Comparison of ENCODE assay signal across 21 cellular contexts in the genomic region with DNA sequence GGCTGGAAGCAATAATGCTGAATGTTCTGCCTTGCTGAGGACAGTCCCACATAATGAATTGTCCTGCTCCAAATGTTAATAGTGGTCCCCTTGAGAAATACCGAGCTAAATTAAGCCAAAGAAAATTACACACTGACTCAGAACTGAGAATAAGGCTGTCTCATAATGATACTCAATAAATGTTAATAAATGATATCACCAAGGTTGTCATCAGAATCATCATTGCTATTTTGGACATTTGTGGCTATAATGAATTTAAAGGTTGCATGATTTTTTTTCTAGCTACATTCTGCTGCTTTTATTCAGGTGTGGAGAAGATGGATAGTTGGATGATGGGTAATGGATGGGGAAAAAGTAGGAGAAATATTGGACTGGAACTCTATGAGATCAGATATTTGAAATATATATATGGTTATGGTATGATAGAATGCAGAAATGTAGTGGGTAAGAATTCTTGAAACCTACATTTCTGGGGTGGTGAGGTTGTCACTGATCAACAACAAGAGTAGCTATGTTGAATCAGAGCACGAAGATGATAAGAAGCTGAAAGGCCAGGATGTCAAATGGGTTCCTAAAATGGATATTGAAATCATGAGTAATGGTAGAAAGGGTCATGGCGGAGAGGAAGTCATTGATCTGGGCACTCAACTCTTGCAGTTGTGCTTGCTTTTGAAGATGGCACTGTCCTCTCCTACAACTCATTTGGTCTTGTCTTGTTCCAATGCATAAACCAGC.
"Had no signal": no experiment of that assay in that cellular context is flagged by ENCODE, and none has a peak within 500 bp of the region (broad histone marks: within the 10 kb centered on the region; RNA-seq: fewer than 3 reads in every experiment).

No MANE protein-coding gene starts in this region.

- H3K4me1 Mint-ChIP-seq: activated CD8-positive, alpha-beta memory T cell treated with anti-CD3 and anti-CD28 coated beads, Interleukin-2, amount 10 ng/mL, durations not matched to agents 7 days and 5 days had no signal

- DNase-seq: activated CD4-positive, alpha-beta memory T cell treated with anti-CD3 and anti-CD28 coated beads for 36 hours; activated CD4-positive, alpha-beta T cell treated with anti-CD3 and anti-CD28 coated beads for 4 hours; activated CD8-positive, alpha-beta memory T cell treated with anti-CD3 and anti-CD28 coated beads, Interleukin-2, amount 10 ng/mL, durations not matched to agents 7 days and 5 days; activated naive CD8-positive, alpha-beta T cell treated with anti-CD3 and anti-CD28 coated beads, Interleukin-2, amount 10 ng/mL, durations not matched to agents 7 days and 5 days; activated T-cell treated with anti-CD3 and anti-CD28 coated beads for 4 hours; amygdala; colonic mucosa; dorsolateral prefrontal cortex; effector memory CD8-positive, alpha-beta T cell; glutamatergic neuron; left ventricle myocardium inferior; naive thymus-derived CD8-positive, alpha-beta T cell; stimulated activated CD4-positive, alpha-beta T cell treated with anti-CD3 and anti-CD28 coated beads, Interleukin-4, amount 100 ng/mL, for 4 hours; T-cell; transverse colon had no signal

- H3K27ac Mint-ChIP-seq: activated CD4-positive, alpha-beta memory T cell treated with anti-CD3 and anti-CD28 coated beads for 36 hours; activated CD8-positive, alpha-beta memory T cell treated with anti-CD3 and anti-CD28 coated beads, Interleukin-2, amount 10 ng/mL, durations not matched to agents 7 days and 5 days; activated naive CD8-positive, alpha-beta T cell treated with anti-CD3 and anti-CD28 coated beads, Interleukin-2, amount 10 ng/mL, durations not matched to agents 7 days and 5 days; effector memory CD8-positive, alpha-beta T cell; naive thymus-derived CD8-positive, alpha-beta T cell; T-cell had no signal

- H3K36me3 Mint-ChIP-seq: activated CD4-positive, alpha-beta memory T cell treated with anti-CD3 and anti-CD28 coated beads for 36 hours; naive thymus-derived CD8-positive, alpha-beta T cell; T-cell had no signal

- H3K9me3 Mint-ChIP-seq: activated CD4-positive, alpha-beta memory T cell treated with anti-CD3 and anti-CD28 coated beads for 36 hours; activated naive CD8-positive, alpha-beta T cell treated with anti-CD3 and anti-CD28 coated beads, Interleukin-2, amount 10 ng/mL, durations not matched to agents 7 days and 5 days; effector memory CD8-positive, alpha-beta T cell; naive thymus-derived CD8-positive, alpha-beta T cell; T-cell had no signal

- H3K27me3 Mint-ChIP-seq: activated naive CD8-positive, alpha-beta T cell treated with anti-CD3 and anti-CD28 coated beads, Interleukin-2, amount 10 ng/mL, durations not matched to agents 7 days and 5 days; naive thymus-derived CD8-positive, alpha-beta T cell; T-cell had no signal

- H3K4me3 Mint-ChIP-seq: activated CD4-positive, alpha-beta memory T cell treated with anti-CD3 and anti-CD28 coated beads for 36 hours; activated CD8-positive, alpha-beta memory T cell treated with anti-CD3 and anti-CD28 coated beads, Interleukin-2, amount 10 ng/mL, durations not matched to agents 7 days and 5 days; activated naive CD8-positive, alpha-beta T cell treated with anti-CD3 and anti-CD28 coated beads, Interleukin-2, amount 10 ng/mL, durations not matched to agents 7 days and 5 days; effector memory CD8-positive, alpha-beta T cell; naive thymus-derived CD8-positive, alpha-beta T cell; T-cell had no signal

- ATAC-seq: activated CD8-positive, alpha-beta memory T cell treated with anti-CD3 and anti-CD28 coated beads, Interleukin-2, amount 10 ng/mL, durations not matched to agents 7 days and 5 days; effector memory CD8-positive, alpha-beta T cell; esophagus mucosa; naive thymus-derived CD8-positive, alpha-beta T cell; T-cell had no signal

- FAIRE-seq: bronchial epithelial cell, endothelial cell of umbilical vein, frontal cortex, TTC549, urothelium cell line had no signal
